In genomic region chr13:105874808-105875207, GRCh38 we compare ENCODE assay signal across 18 cellular contexts.
DNase-seq lines count a peak whose midpoint lies in the region; ATAC-seq, FAIRE-seq and TF ChIP-seq lines count a peak whose summit lies in the region.
"Had no signal": no experiment of that assay in that cellular context is flagged by ENCODE, and none has a peak within 500 bp of the region (broad histone marks: within the 10 kb centered on the region; RNA-seq: fewer than 3 reads in every experiment).

No MANE protein-coding gene starts in this region.

- peak; percentile 38 for FAIRE-seq in H54 (lab: Jason Lieb, UNC)
- FAIRE-seq: A549, D721Med, G401.6, GM12891, GM19239 had no signal

- peak; percentile 97 for ATAC-seq in left colon
- ATAC-seq in mucosa of descending colon = peak; percentile 62
- ATAC-seq: A549; CD8-positive, alpha-beta T cell had no signal

- no peak for TF ChIP-seq POLR2A in H54 (IDR thresholded peaks at IDR 0.05; ENCODE audit: low read depth, low read length)

- no peaks in the 10 kb centered on the region for H3K9me3 ChIP-seq in mucosa of descending colon
- H3K9me3 ChIP-seq: A549; BLaER1 treated with 17β-estradiol and CSF1 and Interleukin-3, amounts not matched to agents 10 nM and 100 nM; Caco-2 had no signal

- intact Hi-C loops in left colon (cut with DNase I, micrococcal nuclease) (no loop called here), mucosa of descending colon (cut with DNase I, micrococcal nuclease) (no loop called here)

- H3K36me3 ChIP-seq in mucosa of descending colon (ENCODE audit: low read depth) = no peaks in the 10 kb centered on the region
- H3K36me3 ChIP-seq: BLaER1 treated with 17β-estradiol and CSF1 and Interleukin-3, amounts not matched to agents 10 nM and 100 nM had no signal

- no peaks in the 10 kb centered on the region for H3K4me1 ChIP-seq in mucosa of descending colon (ENCODE audit: low read depth)
- H3K4me1 ChIP-seq: A549, Caco-2 had no signal

- no peak for DNase-seq in H54 (ENCODE audit: insufficient read length, low spot score)
- no peak for DNase-seq in left colon
- DNase-seq in mucosa of descending colon = no peak
- DNase-seq in superior temporal gyrus (ENCODE audit: extremely low spot score) = no peak
- no peak for DNase-seq in AG08396 (ENCODE audit: low spot score)
- DNase-seq in NCI-H524 treated with DMSO at 0.1 percent for 48 hours (lab: John Stamatoyannopoulos, UW) = no peak
- DNase-seq: Caco-2; Calu3; CD4-positive, alpha-beta T cell; CD8-positive, alpha-beta T cell; DMS79 treated with DMSO at 0.1 percent for 48 hours; GF-D8 had no signal

- no peak overlapping the region for H3K4me3 ChIP-seq in mucosa of descending colon
- H3K4me3 ChIP-seq: A549; BLaER1 treated with 17β-estradiol and CSF1 and Interleukin-3, amounts not matched to agents 10 nM and 100 nM had no signal

- TF ChIP-seq CTCF in mucosa of descending colon (IDR thresholded peaks at IDR 0.05) = no peak
